9 cellular contexts compared by ENCODE assay signal in the genomic region with DNA sequence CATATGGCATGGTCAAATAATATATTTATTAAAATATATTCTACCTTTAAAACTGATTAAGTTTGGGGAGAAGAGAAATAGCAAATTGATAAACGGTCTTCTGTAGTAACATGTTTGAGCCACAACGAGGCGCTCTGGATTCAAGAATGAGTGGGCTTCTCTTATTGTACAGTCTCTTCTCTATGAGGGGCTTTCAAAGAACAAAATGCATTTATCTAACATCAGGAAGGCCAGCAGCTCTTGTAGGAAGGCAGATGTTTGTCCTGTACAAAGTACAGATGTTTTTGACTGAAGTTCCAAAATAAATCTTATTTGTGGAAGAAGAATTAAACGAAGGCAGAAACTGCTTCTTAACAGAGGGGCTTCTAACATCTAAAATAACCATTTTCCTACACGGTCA.
DNase-seq lines count a peak whose midpoint lies in the region; ATAC-seq and TF ChIP-seq lines count a peak whose summit lies in the region.
"Had no signal": no experiment of that assay in that cellular context is flagged by ENCODE, and none has a peak within 500 bp of the region (broad histone marks: within the 10 kb centered on the region; RNA-seq: fewer than 3 reads in every experiment).

No MANE protein-coding gene starts in this region.

- DNase-seq in Karpas-422 (peak; percentile 72), SW480 (ENCODE audit: low spot score) (peak; percentile 34), heart left ventricle (peak in 2 of 5 donors; percentile 19 to 36), spleen (no peak), T1000 (lab: John Stamatoyannopoulos, UW) (no peak)
- no peak for DNase-seq in effector CD4-positive, alpha-beta T cell
- DNase-seq: naive B cell had no signal

- H3K9ac ChIP-seq in Karpas-422 (ENCODE audit: low read length), result no peak overlapping the region

- H3K4me3 Mint-ChIP-seq in stimulated activated memory B cell treated with anti-CD40 and anti-IgM and Interleukin-4, amounts not matched to agents 10 μg/mL and 1 μg/mL and 100 μg/mL, for 72 hours, result no peak overlapping the region
- H3K4me3 Mint-ChIP-seq: naive B cell had no signal

- H3K27me3 Mint-ChIP-seq in stimulated activated memory B cell treated with anti-CD40 and anti-IgM and Interleukin-4, amounts not matched to agents 10 μg/mL and 1 μg/mL and 100 μg/mL, for 72 hours, result no peaks in the 10 kb centered on the region
- H3K27me3 Mint-ChIP-seq: naive B cell had no signal

- intact Hi-C loops in heart left ventricle (cut with DNase I) (loop anchor here (5.0 to 10.0 kb wide), 9 partner anchors 179 to 1219 kb away; a partner anchor contains a TSS), spleen (cut with DNase I; ENCODE audit: low total_unique reads) (no loop called here)

- H3K27me3 ChIP-seq in DOHH2 (ENCODE audit: control insufficient read depth, low read length) (no peaks in the 10 kb centered on the region), Karpas-422 (ENCODE audit: low read length) (no peaks in the 10 kb centered on the region), heart left ventricle (no peaks in the 10 kb centered on the region), spleen (replicated peaks in 1 of 7) (no peaks in the 10 kb centered on the region)

- H3K4me1 Mint-ChIP-seq in stimulated activated memory B cell treated with anti-CD40 and anti-IgM and Interleukin-4, amounts not matched to agents 10 μg/mL and 1 μg/mL and 100 μg/mL, for 72 hours, result peaks cover 10% of the 10 kb centered on the region

- H3K36me3 ChIP-seq in DOHH2 (ENCODE audit: control insufficient read depth, low read length), result no peaks in the 10 kb centered on the region
- H3K36me3 ChIP-seq in Karpas-422 (ENCODE audit: insufficient read depth, low read length), result no peaks in the 10 kb centered on the region
- no peaks in the 10 kb centered on the region for H3K36me3 ChIP-seq in heart left ventricle
- H3K36me3 ChIP-seq in spleen, result no peaks in the 10 kb centered on the region

- 27 to 39% (median 33%) methylated on average over 5 of the region's 5 CpGs for WGBS in heart left ventricle, 4 donors
- 31 to 36% (median 32%) methylated on average over 5 of the region's 5 CpGs for WGBS in spleen, 5 donors

- peaks cover 21% of the 10 kb centered on the region for H3K4me1 ChIP-seq in DOHH2 (ENCODE audit: control insufficient read depth, low read length)
- H3K4me1 ChIP-seq in Karpas-422 (ENCODE audit: low read length), result no peaks in the 10 kb centered on the region
- peaks cover 3 to 60% (median 42%) of the 10 kb centered on the region in 12 donors for H3K4me1 ChIP-seq in heart left ventricle
- H3K4me1 ChIP-seq in spleen, result peaks cover 7 to 59% (median 27%) of the 10 kb centered on the region in 6 donors

- peak in 1 of 4 donors; percentile 35 for ATAC-seq in heart left ventricle
- ATAC-seq in stimulated activated memory B cell treated with anti-CD40 and anti-IgM and Interleukin-4, amounts not matched to agents 10 μg/mL and 1 μg/mL and 100 μg/mL, for 72 hours, result no peak

- H3K27ac ChIP-seq in DOHH2 (ENCODE audit: low read depth, low read length) (no peak overlapping the region), Karpas-422 (ENCODE audit: low read length) (no peak overlapping the region), heart left ventricle (no peak overlapping the region), spleen (no peak overlapping the region)

- no peak for TF ChIP-seq POLR2A in heart left ventricle (IDR thresholded peaks at IDR 0.05)
- TF ChIP-seq POLR2A in spleen (IDR thresholded peaks at IDR 0.05), result no peak

- H3K4me3 ChIP-seq in DOHH2 (ENCODE audit: low read length) (no peak overlapping the region), Karpas-422 (ENCODE audit: low read length) (no peak overlapping the region), heart left ventricle (no peak overlapping the region), spleen (no peak overlapping the region)

- no peaks in the 10 kb centered on the region for H3K79me2 ChIP-seq in DOHH2 (ENCODE audit: control insufficient read depth, low read length)
- H3K79me2 ChIP-seq in Karpas-422 (ENCODE audit: low read length), result no peaks in the 10 kb centered on the region

- H3K4me2 ChIP-seq in DOHH2 (ENCODE audit: low read length), result no peak overlapping the region
- no peak overlapping the region for H3K4me2 ChIP-seq in Karpas-422 (ENCODE audit: low read depth, low read length, poor library complexity, severe bottlenecking)

- H3K36me3 Mint-ChIP-seq in stimulated activated memory B cell treated with anti-CD40 and anti-IgM and Interleukin-4, amounts not matched to agents 10 μg/mL and 1 μg/mL and 100 μg/mL, for 72 hours, result peaks cover 22% of the 10 kb centered on the region
- H3K36me3 Mint-ChIP-seq: naive B cell had no signal

- no peak overlapping the region for H3K27ac Mint-ChIP-seq in stimulated activated memory B cell treated with anti-CD40 and anti-IgM and Interleukin-4, amounts not matched to agents 10 μg/mL and 1 μg/mL and 100 μg/mL, for 72 hours

- no peaks in the 10 kb centered on the region for H4K20me1 ChIP-seq in DOHH2 (ENCODE audit: control insufficient read depth, insufficient read depth, low read depth, low read length)
- H4K20me1 ChIP-seq in Karpas-422 (ENCODE audit: insufficient read depth, low read depth, low read length), result peaks cover 10% of the 10 kb centered on the region; the same call in 1 of the 2 replicates

- H3K9me3 Mint-ChIP-seq in stimulated activated memory B cell treated with anti-CD40 and anti-IgM and Interleukin-4, amounts not matched to agents 10 μg/mL and 1 μg/mL and 100 μg/mL, for 72 hours, result no peaks in the 10 kb centered on the region
- H3K9me3 Mint-ChIP-seq: naive B cell had no signal

- H3K9me2 ChIP-seq in DOHH2 (replicated peaks; ENCODE audit: control insufficient read depth, low read length), result no peaks in the 10 kb centered on the region
- no peaks in the 10 kb centered on the region for H3K9me2 ChIP-seq in Karpas-422 (replicated peaks; ENCODE audit: insufficient read depth, low read length)

- H3K9me3 ChIP-seq in DOHH2 (ENCODE audit: control insufficient read depth, insufficient read depth, low read length), result no peaks in the 10 kb centered on the region
- H3K9me3 ChIP-seq in Karpas-422 (ENCODE audit: low read length), result no peaks in the 10 kb centered on the region
- no peaks in the 10 kb centered on the region for H3K9me3 ChIP-seq in heart left ventricle
- H3K9me3 ChIP-seq in spleen, result no peaks in the 10 kb centered on the region

- TF ChIP-seq CTCF in DOHH2 (IDR thresholded peaks at IDR 0.05; ENCODE audit: low read depth, low read length, poor library complexity, severe bottlenecking) (peak; percentile 54), heart left ventricle (IDR thresholded peaks at IDR 0.05) (peak; percentile 51 to 82 (median 72)), spleen (IDR thresholded peaks at IDR 0.05 in 8 of 11, conservative IDR thresholded peaks at IDR 0.05 in 3 of 11) (peak in 9 of 11 experiments; percentile 19 to 58 (median 37))

- H3F3A ChIP-seq in DOHH2 (ENCODE audit: control insufficient read depth, insufficient read depth), result 0 out of 2 replicates have a peak, but pooled peaks cover 4% of the 10 kb centered on the region

- no peak overlapping the region for H2AFZ ChIP-seq in Karpas-422 (ENCODE audit: low read length)

Comparison
In these comparisons a context has a peak if more than half of its experiments do, and no peak if none do; other contexts are left out.
1. DNase-seq: peak in Karpas-422 (single experiment) and SW480 (single experiment); none in spleen (single experiment), T1000 (single experiment) and effector CD4-positive, alpha-beta T cell (single experiment).
2. Peak in every context shown above with its lines, with median percentiles within 50 percentile points of each other: CTCF ChIP-seq.